8 cellular contexts compared by ENCODE assay signal in genomic region chr17:42179911-42180410, GRCh38. TPM values are rescaled to one million over a fixed set of nuclear protein-coding genes. Genes with fewer than 3 reads are reported as not detected.
DNase-seq lines count a peak whose midpoint lies in the region; ATAC-seq and TF ChIP-seq lines count a peak whose summit lies in the region.

No MANE protein-coding gene starts in this region.

- peak overlapping the region; percentile 70 for H3K4me3 Mint-ChIP-seq in activated CD4-positive, alpha-beta T cell treated with anti-CD3 and anti-CD28 coated beads, Interleukin-2, amount 10 ng/mL, durations not matched to agents 24 days and 14 days
- H3K4me3 Mint-ChIP-seq in glutamatergic neuron (ENCODE audit: unreplicated experiment): peak overlapping the region; percentile 63
- peak overlapping the region; percentile 63 to 82 for H3K4me3 Mint-ChIP-seq in stimulated activated naive B cell treated with anti-CD40 and anti-IgM and Interleukin-4, amounts not matched to agents 10 μg/mL and 1 μg/mL and 100 μg/mL, for 72 hours

- no peaks in the 10 kb centered on the region for H3K9me3 Mint-ChIP-seq in activated CD4-positive, alpha-beta T cell treated with anti-CD3 and anti-CD28 coated beads, Interleukin-2, amount 10 ng/mL, durations not matched to agents 24 days and 14 days
- H3K9me3 Mint-ChIP-seq in glutamatergic neuron (ENCODE audit: unreplicated experiment): peaks cover 8% of the 10 kb centered on the region
- no peaks in the 10 kb centered on the region for H3K9me3 Mint-ChIP-seq in stimulated activated naive B cell treated with anti-CD40 and anti-IgM and Interleukin-4, amounts not matched to agents 10 μg/mL and 1 μg/mL and 100 μg/mL, for 72 hours

- peaks cover 25% of the 10 kb centered on the region for H3K27me3 Mint-ChIP-seq in activated CD4-positive, alpha-beta T cell treated with anti-CD3 and anti-CD28 coated beads, Interleukin-2, amount 10 ng/mL, durations not matched to agents 24 days and 14 days
- H3K27me3 Mint-ChIP-seq in glutamatergic neuron (ENCODE audit: unreplicated experiment): peaks cover 36% of the 10 kb centered on the region
- peaks cover 11 to 12% of the 10 kb centered on the region in 2 donors for H3K27me3 Mint-ChIP-seq in stimulated activated naive B cell treated with anti-CD40 and anti-IgM and Interleukin-4, amounts not matched to agents 10 μg/mL and 1 μg/mL and 100 μg/mL, for 72 hours

- no peak for TF ChIP-seq CTCF in glutamatergic neuron (IDR thresholded peaks at IDR 0.05; ENCODE audit: partially characterized antibody, unreplicated experiment)

- no peak for ATAC-seq in stimulated activated naive B cell treated with anti-CD40 and anti-IgM and Interleukin-4, amounts not matched to agents 10 μg/mL and 1 μg/mL and 100 μg/mL, for 72 hours (replicated peaks)
- no peak for ATAC-seq in GM19463 (IDR thresholded peaks at IDR 0.05; ENCODE audit: unreplicated experiment)

- intact Hi-C loops in activated CD4-positive, alpha-beta T cell treated with anti-CD3 and anti-CD28 coated beads, Interleukin-2, amount 10 ng/mL, durations not matched to agents 24 days and 14 days (cut with micrococcal nuclease): loop anchor here (2.0 to 10.0 kb wide), 4 partner anchors 68 to 215 kb away; partner anchors contain the start of genes CNP, DHX58 and STAT5A

- peak; percentile 50 for DNase-seq in COLO668 (lab: John Stamatoyannopoulos, UW; ENCODE audit: unreplicated experiment)
- peak; percentile 90 for DNase-seq in HuH-7 (ENCODE audit: low spot score)
- peak; percentile 79 for DNase-seq in activated CD4-positive, alpha-beta T cell treated with anti-CD3 and anti-CD28 coated beads, Interleukin-2, amount 10 ng/mL, durations not matched to agents 24 days and 14 days
- DNase-seq in glutamatergic neuron: peak; percentile 51
- DNase-seq in stimulated activated naive B cell treated with anti-CD40 and anti-IgM and Interleukin-4, amounts not matched to agents 10 μg/mL and 1 μg/mL and 100 μg/mL, for 72 hours: peak; percentile 21
- no peak for DNase-seq in hippocampal formation (lab: John Stamatoyannopoulos, UW)
- no peak for DNase-seq in globus pallidus (ENCODE audit: low spot score)

- H3K27ac Mint-ChIP-seq in activated CD4-positive, alpha-beta T cell treated with anti-CD3 and anti-CD28 coated beads, Interleukin-2, amount 10 ng/mL, durations not matched to agents 24 days and 14 days: no peak overlapping the region
- no peak overlapping the region for H3K27ac Mint-ChIP-seq in glutamatergic neuron (ENCODE audit: unreplicated experiment)
- no peak overlapping the region for H3K27ac Mint-ChIP-seq in stimulated activated naive B cell treated with anti-CD40 and anti-IgM and Interleukin-4, amounts not matched to agents 10 μg/mL and 1 μg/mL and 100 μg/mL, for 72 hours

- peaks cover 40% of the 10 kb centered on the region for H3K4me1 Mint-ChIP-seq in activated CD4-positive, alpha-beta T cell treated with anti-CD3 and anti-CD28 coated beads, Interleukin-2, amount 10 ng/mL, durations not matched to agents 24 days and 14 days
- H3K4me1 Mint-ChIP-seq in glutamatergic neuron (ENCODE audit: low read depth, unreplicated experiment): peaks cover 4% of the 10 kb centered on the region
- peaks cover 59 to 77% of the 10 kb centered on the region in 2 donors for H3K4me1 Mint-ChIP-seq in stimulated activated naive B cell treated with anti-CD40 and anti-IgM and Interleukin-4, amounts not matched to agents 10 μg/mL and 1 μg/mL and 100 μg/mL, for 72 hours

- peaks cover 3% of the 10 kb centered on the region for H3K36me3 Mint-ChIP-seq in activated CD4-positive, alpha-beta T cell treated with anti-CD3 and anti-CD28 coated beads, Interleukin-2, amount 10 ng/mL, durations not matched to agents 24 days and 14 days (ENCODE audit: low read depth)
- H3K36me3 Mint-ChIP-seq in glutamatergic neuron (ENCODE audit: unreplicated experiment): peaks cover 7% of the 10 kb centered on the region
- H3K36me3 Mint-ChIP-seq in stimulated activated naive B cell treated with anti-CD40 and anti-IgM and Interleukin-4, amounts not matched to agents 10 μg/mL and 1 μg/mL and 100 μg/mL, for 72 hours: peaks cover 19 to 24% of the 10 kb centered on the region in 2 donors

RNA-seq across cellular contexts. Expression of gene KCNH4, which starts 1.0 kb away (rescaled TPM):
- total RNA-seq in activated CD4-positive, alpha-beta T cell treated with anti-CD3 and anti-CD28 coated beads, Interleukin-2, amount 10 ng/mL, durations not matched to agents 24 days and 14 days: 1.6 and 2.3 TPM in 2 replicates
- 0.71 TPM for total RNA-seq in glutamatergic neuron (ENCODE audit: unreplicated experiment)

RNA-seq across cellular contexts. Expression of gene HCRT, which starts 5.3 kb away (rescaled TPM):
- total RNA-seq in activated CD4-positive, alpha-beta T cell treated with anti-CD3 and anti-CD28 coated beads, Interleukin-2, amount 10 ng/mL, durations not matched to agents 24 days and 14 days: not detected in 2 replicates
- not detected for total RNA-seq in glutamatergic neuron (ENCODE audit: unreplicated experiment)

RNA-seq across cellular contexts. Expression of gene GHDC, which starts 14.3 kb away (rescaled TPM):
- 14.4 and 17.5 TPM in 2 replicates for total RNA-seq in activated CD4-positive, alpha-beta T cell treated with anti-CD3 and anti-CD28 coated beads, Interleukin-2, amount 10 ng/mL, durations not matched to agents 24 days and 14 days
- 5.3 TPM for total RNA-seq in glutamatergic neuron (ENCODE audit: unreplicated experiment)

RNA-seq across cellular contexts. Expression of gene RAB5C, which starts 25.2 kb away (rescaled TPM):
- total RNA-seq in activated CD4-positive, alpha-beta T cell treated with anti-CD3 and anti-CD28 coated beads, Interleukin-2, amount 10 ng/mL, durations not matched to agents 24 days and 14 days: 55.8 and 64.6 TPM in 2 replicates
- 94.7 TPM for total RNA-seq in glutamatergic neuron (ENCODE audit: unreplicated experiment)

RNA-seq across cellular contexts. Expression of gene HSPB9, which starts 57.4 kb away (rescaled TPM):
- not detected in 2 replicates for total RNA-seq in activated CD4-positive, alpha-beta T cell treated with anti-CD3 and anti-CD28 coated beads, Interleukin-2, amount 10 ng/mL, durations not matched to agents 24 days and 14 days
- total RNA-seq in glutamatergic neuron (ENCODE audit: unreplicated experiment): 0.44 TPM

Comparison
In these comparisons a context has a peak if more than half of its experiments do, and no peak if none do; other contexts are left out.
1. DNase-seq: peak in COLO668 (single experiment), HuH-7 (single experiment), activated CD4-positive, alpha-beta T cell treated with anti-CD3 and anti-CD28 coated beads, Interleukin-2, amount 10 ng/mL, durations not matched to agents 24 days and 14 days (single experiment), glutamatergic neuron (single experiment) and stimulated activated naive B cell treated with anti-CD40 and anti-IgM and Interleukin-4, amounts not matched to agents 10 μg/mL and 1 μg/mL and 100 μg/mL, for 72 hours (single experiment); none in hippocampal formation (0 of 2) and globus pallidus (single experiment).
2. Peak in every context shown above with its lines, with median percentiles within 50 percentile points of each other: H3K4me3 Mint-ChIP-seq.